8 cellular contexts compared by ENCODE assay signal in genomic region chr6:52361347-52361944, GRCh38. TPM values are rescaled to one million over a fixed set of nuclear protein-coding genes. Genes with fewer than 3 reads are reported as not detected.
DNase-seq lines count a peak whose midpoint lies in the region; ATAC-seq and TF ChIP-seq lines count a peak whose summit lies in the region.

No MANE protein-coding gene starts in this region.

- intact Hi-C loops in PC-3 (cut with micrococcal nuclease) (no loop called here), body of pancreas (cut with DNase I) (no loop called here)

- peak overlapping the region; percentile 92 for H2AFZ ChIP-seq in PC-3 (ENCODE audit: low read length)

- no peak for TF ChIP-seq POLR2A in body of pancreas (IDR thresholded peaks at IDR 0.05)

- DNase-seq in AG20443 (ENCODE audit: low spot score) (peak; percentile 63), PC-3 (no peak), body of pancreas (peak in 3 of 4 donors; percentile 10 to 16 (median 11)), islet precursor cell (peak; percentile 64), HuH-7.5 (ENCODE audit: low spot score) (no peak), NCI-H187 (lab: John Stamatoyannopoulos, UW) (no peak)
- peak in 1 of 2 donors; percentile 3 for DNase-seq in stimulated activated effector memory CD8-positive, alpha-beta T cell treated with anti-CD3 and anti-CD28 coated beads, Interleukin-12 subunit alpha, Interleukin-12 subunit beta, amount 100 ng/mL, for 72 hours (ENCODE audit: low spot score in 2 of 2)

- H3K9me3 ChIP-seq in PC-3 (ENCODE audit: low read length) (no peaks in the 10 kb centered on the region), body of pancreas (no peaks in the 10 kb centered on the region)

- ATAC-seq in GM21717 (IDR thresholded peaks at IDR 0.05; ENCODE audit: unreplicated experiment) (peak; percentile 18), PC-3 (peak; percentile 17), body of pancreas (peak; percentile 30)
- peak; percentile 60 for ATAC-seq in stimulated activated effector memory CD8-positive, alpha-beta T cell treated with anti-CD3 and anti-CD28 coated beads, Interleukin-12 subunit alpha, Interleukin-12 subunit beta, amount 100 ng/mL, for 72 hours

- H3K4me2 ChIP-seq in PC-3 (ENCODE audit: low read length), result peak overlapping the region; percentile 92

- WGBS in body of pancreas, 2 donors, result 30 to 59% methylated on average over 13 to 18 of the region's 18 CpGs

- H3K36me3 Mint-ChIP-seq in stimulated activated effector memory CD8-positive, alpha-beta T cell treated with anti-CD3 and anti-CD28 coated beads, Interleukin-12 subunit alpha, Interleukin-12 subunit beta, amount 100 ng/mL, for 72 hours, result peaks cover 15% of the 10 kb centered on the region

- H3K27me3 ChIP-seq in PC-3 (ENCODE audit: low read length), result no peaks in the 10 kb centered on the region
- H3K27me3 ChIP-seq in body of pancreas, result no peaks in the 10 kb centered on the region

- H3K9me2 ChIP-seq in PC-3 (replicated peaks; ENCODE audit: low read length), result no peaks in the 10 kb centered on the region

- H3K27ac Mint-ChIP-seq in stimulated activated effector memory CD8-positive, alpha-beta T cell treated with anti-CD3 and anti-CD28 coated beads, Interleukin-12 subunit alpha, Interleukin-12 subunit beta, amount 100 ng/mL, for 72 hours, result peak overlapping the region; percentile 88

- no peaks in the 10 kb centered on the region for H4K20me1 ChIP-seq in PC-3 (ENCODE audit: low read length)

- peaks cover 31% of the 10 kb centered on the region for H3K4me1 Mint-ChIP-seq in stimulated activated effector memory CD8-positive, alpha-beta T cell treated with anti-CD3 and anti-CD28 coated beads, Interleukin-12 subunit alpha, Interleukin-12 subunit beta, amount 100 ng/mL, for 72 hours

- no peaks in the 10 kb centered on the region for H3F3A ChIP-seq in PC-3 (ENCODE audit: low read length, unreplicated experiment)

- peak overlapping the region; percentile 83 for H3K9ac ChIP-seq in PC-3 (ENCODE audit: low read length)

- CTCF ChIA-PET in PC-3 (lab: Charles Lee), result interaction anchor here (0.7 to 1.2 kb wide), 2 partner anchors 9 to 38 kb away, joined by 3 to 5 read pairs; no protein-coding TSS in a partner anchor

- POLR2A ChIA-PET in PC-3 (lab: Charles Lee; ENCODE audit: unreplicated experiment), result interaction anchor here (0.6 kb wide), 2 partner anchors 20 to 30 kb away, joined by 3 to 4 read pairs; no protein-coding TSS in a partner anchor

- peak overlapping the region; percentile 77 for H3K4me3 ChIP-seq in PC-3 (ENCODE audit: low read length)
- no peak overlapping the region for H3K4me3 ChIP-seq in body of pancreas

- TF ChIP-seq CTCF in PC-3 (conservative IDR thresholded peaks at IDR 0.05; ENCODE audit: low read depth, low read length) (no peak), body of pancreas (IDR thresholded peaks at IDR 0.05) (no peak)

- no peaks in the 10 kb centered on the region for H3K9me3 Mint-ChIP-seq in stimulated activated effector memory CD8-positive, alpha-beta T cell treated with anti-CD3 and anti-CD28 coated beads, Interleukin-12 subunit alpha, Interleukin-12 subunit beta, amount 100 ng/mL, for 72 hours

- H3K4me3 Mint-ChIP-seq in stimulated activated effector memory CD8-positive, alpha-beta T cell treated with anti-CD3 and anti-CD28 coated beads, Interleukin-12 subunit alpha, Interleukin-12 subunit beta, amount 100 ng/mL, for 72 hours, result peak overlapping the region; percentile 98

- H3K27ac ChIP-seq in PC-3 (ENCODE audit: low read length) (no peak overlapping the region), body of pancreas (peak overlapping the region in 3 of 4 donors; percentile 56 to 67 (median 59))

- H3K4me1 ChIP-seq in PC-3 (ENCODE audit: insufficient read depth, low read length), result peaks cover 19% of the 10 kb centered on the region
- H3K4me1 ChIP-seq in body of pancreas, result peaks cover 10% of the 10 kb centered on the region

- H3K79me2 ChIP-seq in PC-3 (ENCODE audit: low read length), result no peaks in the 10 kb centered on the region

- H3K36me3 ChIP-seq in PC-3 (ENCODE audit: low read depth, low read length) (no peaks in the 10 kb centered on the region), body of pancreas (replicated peaks in 1 of 2; ENCODE audit: insufficient read depth in 1 of 2, low read depth in 2 of 2) (no peaks in the 10 kb centered on the region)

- BruUV-seq in PC-3 (replicated peaks; lab: Mats Ljungman, UMichigan), result TSS peak; percentile 98

RNA-seq across cellular contexts. Expression of gene PAQR8, which starts 0.5 kb away (rescaled TPM):
- total RNA-seq in PC-3 (2014; rRNA removed) (0.44 and 0.46 TPM in 2 replicates), body of pancreas (1 to 10 TPM; 4.0 to 4.9 TPM)

RNA-seq across cellular contexts. Expression of gene EFHC1, which starts 58.7 kb away (rescaled TPM):
- total RNA-seq in PC-3 (2014; rRNA removed), result 14.5 and 22.4 TPM in 2 replicates
- 10 to 100 TPM; 11.5 to 17.4 TPM for total RNA-seq in body of pancreas

Comparison
In these comparisons a context has a peak if more than half of its experiments do, and no peak if none do; other contexts are left out.
1. DNase-seq: peak in AG20443 (single experiment), body of pancreas (3 of 4) and islet precursor cell (single experiment); none in PC-3 (single experiment), HuH-7.5 (single experiment) and NCI-H187 (0 of 2).
2. Peak in every context shown above with its lines, with median percentiles within 50 percentile points of each other: ATAC-seq.